Comparison of ENCODE assay signal across 25 cellular contexts in the genomic region with DNA sequence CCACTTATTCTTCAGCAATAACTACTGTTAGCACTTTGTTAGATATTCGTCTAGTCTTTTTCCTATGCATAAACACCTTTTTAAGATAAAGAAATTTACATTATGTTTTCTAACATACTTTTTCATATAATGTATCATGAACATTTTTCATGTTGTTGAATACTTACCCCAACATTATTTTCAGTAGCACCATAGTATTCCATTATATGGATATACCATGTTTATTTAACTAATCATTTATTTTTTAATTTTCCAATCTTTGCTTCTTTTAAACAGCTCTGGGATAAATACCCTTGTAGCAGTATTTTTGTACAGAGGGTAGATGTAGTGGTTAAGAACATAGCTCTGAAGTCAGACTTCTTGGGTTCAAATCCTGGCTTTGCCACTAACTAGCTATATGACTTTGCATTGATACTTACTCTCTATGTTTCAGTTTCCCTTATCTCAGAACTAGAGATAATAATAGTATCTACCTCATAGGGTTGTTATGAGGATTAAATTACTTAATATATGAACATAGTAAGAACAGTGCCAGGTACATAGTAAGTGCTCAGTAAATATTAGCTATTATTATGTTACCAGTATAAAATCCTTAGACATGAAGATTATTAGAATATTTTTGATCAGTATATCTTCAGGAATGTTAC. TPM values are rescaled to one million over a fixed set of nuclear protein-coding genes. Genes with fewer than 3 reads are reported as not detected.
DNase-seq lines count a peak whose midpoint lies in the region; ATAC-seq, FAIRE-seq and TF ChIP-seq lines count a peak whose summit lies in the region.
"Had no signal": no experiment of that assay in that cellular context is flagged by ENCODE, and none has a peak within 500 bp of the region (broad histone marks: within the 10 kb centered on the region; RNA-seq: fewer than 3 reads in every experiment).

No MANE protein-coding gene starts in this region.

- H3K27me3 Mint-ChIP-seq in MCF 10A (ENCODE audit: insufficient read depth, unreplicated experiment) (no peaks in the 10 kb centered on the region), T-helper 17 cell (no peaks in the 10 kb centered on the region)

- H3K27ac Mint-ChIP-seq in MCF 10A (ENCODE audit: low read depth, unreplicated experiment) (peak overlapping the region; percentile 89), T-helper 17 cell (peak overlapping the region; percentile 92)

- H3K9me3 ChIP-seq in breast epithelium = no peaks in the 10 kb centered on the region
- no peaks in the 10 kb centered on the region for H3K9me3 ChIP-seq in T-helper 17 cell (ENCODE audit: control insufficient read depth, low read length, poor library complexity, severe bottlenecking)
- H3K9me3 ChIP-seq in kidney (ENCODE audit: control insufficient read depth in 1 of 2, low read length in 2 of 2) = no peaks in the 10 kb centered on the region
- H3K9me3 ChIP-seq in uterus = no peaks in the 10 kb centered on the region
- H3K9me3 ChIP-seq: BLaER1 treated with 17β-estradiol and CSF1 and Interleukin-3, amounts not matched to agents 10 nM and 100 nM; Caco-2; testis had no signal

- ATAC-seq in T-helper 17 cell = no peak
- ATAC-seq: Right ventricle myocardium inferior had no signal

- H3K36me3 ChIP-seq in breast epithelium (peaks cover 6% of the 10 kb centered on the region), kidney (ENCODE audit: control insufficient read depth in 1 of 2, insufficient read depth in 2 of 2, low read length in 2 of 2) (peaks cover 14% of the 10 kb centered on the region in 2 donors), uterus (no peaks in the 10 kb centered on the region)

- CTCF ChIA-PET in MCF 10A (lab: Yijun Ruan, JAX) = interaction anchor here (1.0 to 1.6 kb wide), 2 partner anchors 12 to 420 kb away, joined by 4 to 6 read pairs; no protein-coding TSS in a partner anchor

- TF ChIP-seq POLR2A in breast epithelium (IDR thresholded peaks at IDR 0.05) (no peak), uterus (IDR thresholded peaks at IDR 0.05) (no peak)

- peaks cover 22% of the 10 kb centered on the region for H3K4me1 Mint-ChIP-seq in MCF 10A (ENCODE audit: insufficient read depth, unreplicated experiment)
- peaks cover 24% of the 10 kb centered on the region for H3K4me1 Mint-ChIP-seq in T-helper 17 cell
- H3K4me1 Mint-ChIP-seq: H9 had no signal

- TF ChIP-seq CTCF in MCF 10A (IDR thresholded peaks at IDR 0.05; ENCODE audit: unreplicated experiment) = no peak
- no peak for TF ChIP-seq CTCF in breast epithelium (IDR thresholded peaks at IDR 0.05)
- no peak for TF ChIP-seq CTCF in kidney (IDR thresholded peaks at IDR 0.05; ENCODE audit: borderline replicate concordance, extremely low read depth, insufficient read depth)
- TF ChIP-seq CTCF in uterus (IDR thresholded peaks at IDR 0.05) = no peak

- H3K9ac ChIP-seq in kidney (ENCODE audit: low read length in 2 of 2) = no peak overlapping the region

- no peaks in the 10 kb centered on the region for H3K9me3 Mint-ChIP-seq in MCF 10A (ENCODE audit: unreplicated experiment)
- H3K9me3 Mint-ChIP-seq: H9 had no signal

- H3K36me3 Mint-ChIP-seq in MCF 10A (ENCODE audit: insufficient read depth, unreplicated experiment) = peaks cover 50% of the 10 kb centered on the region
- peaks cover 7% of the 10 kb centered on the region for H3K36me3 Mint-ChIP-seq in T-helper 17 cell (ENCODE audit: low read depth)

- POLR2A ChIA-PET in MCF 10A (lab: Yijun Ruan, JAX) = interaction anchor here (0.7 to 6.4 kb wide), 8 partner anchors 10 to 572 kb away, joined by 3 to 87 read pairs (median 6); a partner anchor contains a TSS

- H3K4me1 ChIP-seq in breast epithelium (no peaks in the 10 kb centered on the region), kidney (ENCODE audit: control insufficient read depth in 1 of 2, insufficient read depth in 1 of 2, low read depth in 1 of 2, low read length in 2 of 2) (no peaks in the 10 kb centered on the region), uterus (no peaks in the 10 kb centered on the region)
- H3K4me1 ChIP-seq: testis had no signal

- intact Hi-C loops in MCF 10A (cut with micrococcal nuclease) (loop anchor here (1.0 to 5.0 kb wide), 3 partner anchors 107 to 467 kb away; a partner anchor contains a TSS), breast epithelium (cut with DNase I; ENCODE audit: low total_unique reads) (no loop called here), kidney (cut with DNase I) (no loop called here), uterus (cut with DNase I; ENCODE audit: low total_unique reads) (no loop called here)

- BruUV-seq in MCF 10A (replicated peaks; lab: Mats Ljungman, UMichigan) = no TSS peak

- H3K4me3 ChIP-seq in breast epithelium (no peak overlapping the region), kidney (ENCODE audit: low read length in 2 of 2) (no peak overlapping the region), uterus (no peak overlapping the region)
- H3K4me3 ChIP-seq: BLaER1 treated with 17β-estradiol and CSF1 and Interleukin-3, amounts not matched to agents 10 nM and 100 nM; lung; testis had no signal

- no peaks in the 10 kb centered on the region for H3K27me3 ChIP-seq in breast epithelium
- H3K27me3 ChIP-seq in uterus = no peaks in the 10 kb centered on the region
- H3K27me3 ChIP-seq: BLaER1 treated with 17β-estradiol and CSF1 and Interleukin-3, amounts not matched to agents 10 nM and 100 nM; testis had no signal

- FAIRE-seq in kidney (lab: Jason Lieb, UNC) (peak; percentile 13), RCC 7860 (lab: Jason Lieb, UNC) (no peak)

- DNase-seq in MCF 10A (ENCODE audit: unreplicated experiment) (no peak), breast epithelium (ENCODE audit: low spot score in 2 of 2) (no peak), T-helper 17 cell (no peak), kidney (no peak), uterus (no peak), GM19240 (ENCODE audit: insufficient read length, low spot score) (no peak), RCC 7860 (ENCODE audit: low spot score) (no peak), NCI-H1048 (lab: John Stamatoyannopoulos, UW) (no peak)
- DNase-seq: activated naive CD4-positive, alpha-beta T cell; Caco-2; caudate nucleus; DMS79 treated with DMSO at 0.1 percent for 48 hours; H9; NCI-H1417; NCI-H2081; NCI-H226; NCI-H774; T1000; testis had no signal

- no peak overlapping the region for H3K4me3 Mint-ChIP-seq in MCF 10A (ENCODE audit: unreplicated experiment)
- no peak overlapping the region for H3K4me3 Mint-ChIP-seq in T-helper 17 cell
- H3K4me3 Mint-ChIP-seq: H9 had no signal

- H3K27ac ChIP-seq in breast epithelium (peak overlapping the region in 1 of 2 donors; percentile 16), kidney (ENCODE audit: low read depth in 2 of 2, low read length in 2 of 2) (no peak overlapping the region), uterus (peak overlapping the region; percentile 73 to 83)
- H3K27ac ChIP-seq: testis had no signal

RNA-seq across cellular contexts. Expression of a gene that starts 11.3 kb away (rescaled TPM):
- total RNA-seq in MCF 10A (2022) (31.4 and 39.5 TPM in 2 replicates), breast epithelium (10 to 100 TPM; 37.4 to 54.4 (median 45.6) TPM), T-helper 17 cell (10 to 100 TPM; 19.8 to 20.6 TPM), kidney (41.7 TPM), uterus (10 to 100 TPM; 14.7 to 59.9 (median 33.8) TPM)
- polyA plus RNA-seq in kidney (ENCODE audit: insufficient read depth, low read depth, low replicate concordance) = 17.5 TPM

RNA-seq across cellular contexts. Expression of a gene that starts 45.1 kb away (rescaled TPM):
- total RNA-seq in MCF 10A (2022) = not detected in 2 replicates
- total RNA-seq in breast epithelium = not detected
- not detected for total RNA-seq in T-helper 17 cell
- total RNA-seq in kidney = not detected
- not detected for polyA plus RNA-seq in kidney (ENCODE audit: insufficient read depth, low read depth, low replicate concordance)
- not detected for total RNA-seq in uterus
- total RNA-seq: Caco-2, dermis microvascular lymphatic vessel endothelial cell, H9, IMR-90, lung, OCI-LY7, Right ventricle myocardium inferior had no signal
- polyA plus RNA-seq: IMR-90, lung had no signal

Comparison
In these comparisons a context has a peak if more than half of its experiments do, and no peak if none do; other contexts are left out.
1. H3K27ac ChIP-seq: peak in uterus (2 of 2); none in kidney (0 of 2).